Comparison of ENCODE assay signal across 13 cellular contexts in genomic region chr17:39563476-39563875, GRCh38. TPM values are rescaled to one million over a fixed set of nuclear protein-coding genes. Genes with fewer than 3 reads are reported as not detected.
DNase-seq lines count a peak whose midpoint lies in the region; ATAC-seq and TF ChIP-seq lines count a peak whose summit lies in the region.
"Had no signal": no experiment of that assay in that cellular context is flagged by ENCODE, and none has a peak within 500 bp of the region (broad histone marks: within the 10 kb centered on the region; RNA-seq: fewer than 3 reads in every experiment).

No MANE protein-coding gene starts in this region.

- intact Hi-C loops in activated B cell treated with CpG ODN at 0.5 μM for 24 hours (cut with micrococcal nuclease): no loop called here
- intact Hi-C loops in activated CD4-positive, alpha-beta T cell treated with anti-CD3 and anti-CD28 coated beads for 36 hours (cut with DNase I, micrococcal nuclease): no loop called here

- H3K9me3 ChIP-seq in BE2C: no peaks in the 10 kb centered on the region
- H3K9me3 ChIP-seq in effector memory CD4-positive, alpha-beta T cell (ENCODE audit: control insufficient read depth, low read length): no peaks in the 10 kb centered on the region
- H3K9me3 ChIP-seq: prostate gland had no signal

- TF ChIP-seq CTCF in BE2C (IDR thresholded peaks at IDR 0.05; ENCODE audit: low read depth, low read length): no peak
- no peak for TF ChIP-seq CTCF in activated B cell treated with CpG ODN at 0.5 μM for 24 hours (IDR thresholded peaks at IDR 0.05)

- H3K9me3 Mint-ChIP-seq in activated B cell treated with CpG ODN at 0.5 μM for 24 hours: no peaks in the 10 kb centered on the region
- no peaks in the 10 kb centered on the region for H3K9me3 Mint-ChIP-seq in activated CD4-positive, alpha-beta T cell treated with anti-CD3 and anti-CD28 coated beads for 36 hours (ENCODE audit: low read depth)
- H3K9me3 Mint-ChIP-seq: central memory CD8-positive, alpha-beta T cell had no signal

- H3K36me3 Mint-ChIP-seq in activated B cell treated with CpG ODN at 0.5 μM for 24 hours (ENCODE audit: low read depth): peaks cover 54% of the 10 kb centered on the region
- H3K36me3 Mint-ChIP-seq in activated CD4-positive, alpha-beta T cell treated with anti-CD3 and anti-CD28 coated beads for 36 hours (ENCODE audit: low read depth): peaks cover 27% of the 10 kb centered on the region

- H3K4me1 Mint-ChIP-seq in activated B cell treated with CpG ODN at 0.5 μM for 24 hours: peaks cover 9% of the 10 kb centered on the region
- H3K4me1 Mint-ChIP-seq in activated CD4-positive, alpha-beta T cell treated with anti-CD3 and anti-CD28 coated beads for 36 hours: no peaks in the 10 kb centered on the region
- H3K4me1 Mint-ChIP-seq: central memory CD8-positive, alpha-beta T cell had no signal

- H3K4me1 ChIP-seq in BE2C: peaks cover 9% of the 10 kb centered on the region
- H3K4me1 ChIP-seq in effector memory CD4-positive, alpha-beta T cell (ENCODE audit: control insufficient read depth, insufficient read depth, low read length, poor library complexity, severe bottlenecking): no peaks in the 10 kb centered on the region
- H3K4me1 ChIP-seq: prostate gland had no signal

- DNase-seq in BE2C (peak; percentile 42), NCI-H1417 (lab: John Stamatoyannopoulos, UW) (peak; percentile 11 to 79 (median 59)), activated B cell treated with CpG ODN at 0.5 μM for 24 hours (no peak), left kidney (ENCODE audit: low read depth, low spot score) (peak; percentile 81), islet precursor cell (no peak)
- DNase-seq in effector memory CD4-positive, alpha-beta T cell: no peak
- no peak for DNase-seq in activated CD4-positive, alpha-beta T cell treated with anti-CD3 and anti-CD28 coated beads for 36 hours
- DNase-seq: left ventricle myocardium superior, NCI-H345 had no signal

- H3K36me3 ChIP-seq in BE2C: no peaks in the 10 kb centered on the region
- peaks cover 33% of the 10 kb centered on the region for H3K36me3 ChIP-seq in effector memory CD4-positive, alpha-beta T cell (ENCODE audit: control insufficient read depth, insufficient read depth, low read length)

- ATAC-seq in activated B cell treated with CpG ODN at 0.5 μM for 24 hours (ENCODE audit: low read depth) (peak; percentile 31), HG02571 (IDR thresholded peaks at IDR 0.05; ENCODE audit: unreplicated experiment) (no peak)
- no peak for ATAC-seq in activated CD4-positive, alpha-beta T cell treated with anti-CD3 and anti-CD28 coated beads for 36 hours
- ATAC-seq: activated CD4-positive, CD25-positive, alpha-beta regulatory T cell treated with anti-CD3 and anti-CD28 coated beads, Interleukin-2, amount 50 U/mL, for 24 hours had no signal

- H3K27me3 ChIP-seq in BE2C: no peaks in the 10 kb centered on the region
- H3K27me3 ChIP-seq in effector memory CD4-positive, alpha-beta T cell (replicated peaks; ENCODE audit: control insufficient read depth, insufficient read depth, low read length, poor library complexity, severe bottlenecking): no peaks in the 10 kb centered on the region

- H3K27me3 Mint-ChIP-seq in activated B cell treated with CpG ODN at 0.5 μM for 24 hours: no peaks in the 10 kb centered on the region
- H3K27me3 Mint-ChIP-seq in activated CD4-positive, alpha-beta T cell treated with anti-CD3 and anti-CD28 coated beads for 36 hours: no peaks in the 10 kb centered on the region
- H3K27me3 Mint-ChIP-seq: central memory CD8-positive, alpha-beta T cell had no signal

- CTCF ChIA-PET in activated B cell treated with CpG ODN at 0.5 μM for 24 hours (lab: Charles Lee): no interaction called here
- CTCF ChIA-PET in activated CD4-positive, alpha-beta T cell treated with anti-CD3 and anti-CD28 coated beads for 36 hours (lab: Charles Lee): interaction anchor here (0.5 kb wide), 2 partner anchors 13 to 189 kb away, joined by 3 read pairs; no protein-coding TSS in a partner anchor

- peak overlapping the region; percentile 36 for H3K4me3 Mint-ChIP-seq in activated B cell treated with CpG ODN at 0.5 μM for 24 hours
- no peak overlapping the region for H3K4me3 Mint-ChIP-seq in activated CD4-positive, alpha-beta T cell treated with anti-CD3 and anti-CD28 coated beads for 36 hours
- H3K4me3 Mint-ChIP-seq: central memory CD8-positive, alpha-beta T cell had no signal

- no peak overlapping the region for H3K27ac Mint-ChIP-seq in activated B cell treated with CpG ODN at 0.5 μM for 24 hours
- no peak overlapping the region for H3K27ac Mint-ChIP-seq in activated CD4-positive, alpha-beta T cell treated with anti-CD3 and anti-CD28 coated beads for 36 hours

- H3K27ac ChIP-seq in effector memory CD4-positive, alpha-beta T cell (ENCODE audit: insufficient read depth, low read length, poor library complexity, severe bottlenecking): no peak overlapping the region
- H3K27ac ChIP-seq: prostate gland had no signal

- peak overlapping the region; percentile 56 for H3K4me3 ChIP-seq in BE2C (ENCODE audit: low read depth, low read length)
- H3K4me3 ChIP-seq in effector memory CD4-positive, alpha-beta T cell (ENCODE audit: insufficient read depth, low read depth, low read length, poor library complexity, severe bottlenecking): no peak overlapping the region
- H3K4me3 ChIP-seq: prostate gland had no signal

- POLR2A ChIA-PET in activated B cell treated with CpG ODN at 0.5 μM for 24 hours (lab: Charles Lee): no interaction called here
- POLR2A ChIA-PET in activated CD4-positive, alpha-beta T cell treated with anti-CD3 and anti-CD28 coated beads for 36 hours (lab: Charles Lee): no interaction called here

RNA-seq across cellular contexts. Expression of gene NEUROD2, which starts 44.2 kb away (rescaled TPM):
- polyA plus RNA-seq in BE2C (2012; ENCODE audit: insufficient read depth, insufficient read length, low read depth): not detected
- 0.02 TPM in 1 of 2 replicates, not detected in the other for total RNA-seq in activated B cell treated with CpG ODN at 0.5 μM for 24 hours
- total RNA-seq in activated CD4-positive, alpha-beta T cell treated with anti-CD3 and anti-CD28 coated beads for 36 hours: not detected
- total RNA-seq: left ventricle myocardium superior had no signal

Comparison
In these comparisons a context has a peak if more than half of its experiments do, and no peak if none do; other contexts are left out.
1. DNase-seq: peak in BE2C (single experiment), NCI-H1417 (3 of 3) and left kidney (single experiment); none in activated B cell treated with CpG ODN at 0.5 μM for 24 hours (single experiment), effector memory CD4-positive, alpha-beta T cell (0 of 3), activated CD4-positive, alpha-beta T cell treated with anti-CD3 and anti-CD28 coated beads for 36 hours (single experiment) and islet precursor cell (single experiment).